Comparison of ENCODE assay signal across 26 cellular contexts in genomic region chr13:59368652-59369051, GRCh38.
DNase-seq lines count a peak whose midpoint lies in the region; ATAC-seq, FAIRE-seq and TF ChIP-seq lines count a peak whose summit lies in the region.
"Had no signal": no experiment of that assay in that cellular context is flagged by ENCODE, and none has a peak within 500 bp of the region (broad histone marks: within the 10 kb centered on the region; RNA-seq: fewer than 3 reads in every experiment).

No MANE protein-coding gene starts in this region.

- no peaks in the 10 kb centered on the region for H3K9me1 ChIP-seq in endothelial cell of umbilical vein (replicated peaks; ENCODE audit: control insufficient read depth, extremely low read depth, insufficient read depth, low read length)

- ATAC-seq in GM23338: peak; percentile 51; the same call in 2 of the 3 replicates
- no peak for ATAC-seq in lower lobe of right lung
- ATAC-seq in sciatic nerve: peak; percentile 55
- no peak for ATAC-seq in CD8-positive, alpha-beta T cell
- ATAC-seq: activated CD8-positive, alpha-beta T cell treated with anti-CD3 and anti-CD28 coated beads, Interleukin-2, amount 10 ng/mL, durations not matched to agents 7 days and 5 days; body of pancreas; psoas muscle; stimulated activated naive CD8-positive, alpha-beta T cell treated with anti-CD3 and anti-CD28 coated beads, Interleukin-15, Interleukin-2, amounts not matched to agents 100 U/mL and 50 U/mL, for 24 hours had no signal

- dilution Hi-C loops in endothelial cell of umbilical vein (cut with MboI; ENCODE audit: extremely low pct_ligation_motif_present, low sequenced_read_pairs): no loop called here

- H3K4me2 ChIP-seq in GM23338 (no peak overlapping the region), endothelial cell of umbilical vein (ENCODE audit: insufficient read depth, low read length) (peak overlapping the region; percentile 40)
- H3K4me2 ChIP-seq: PC-9 had no signal

- TF ChIP-seq CTCF in GM23338 (conservative IDR thresholded peaks at IDR 0.05; ENCODE audit: low read depth in 2 of 2) (no peak), endothelial cell of umbilical vein (IDR thresholded peaks at IDR 0.05; ENCODE audit: extremely low read depth in 1 of 2, insufficient read depth in 1 of 2, low read depth in 1 of 2, low read length in 2 of 2) (no peak), lower lobe of right lung (IDR thresholded peaks at IDR 0.05) (no peak), chondrocyte (IDR thresholded peaks at IDR 0.05) (no peak)
- TF ChIP-seq CTCF in CD8-positive, alpha-beta T cell (IDR thresholded peaks at IDR 0.05): no peak

- H3K27ac ChIP-seq in GM23338 (ENCODE audit: low read depth) (no peak overlapping the region), endothelial cell of umbilical vein (ENCODE audit: insufficient read depth, low read depth, low read length) (no peak overlapping the region), lower lobe of right lung (peak overlapping the region; percentile 61)
- H3K27ac ChIP-seq in CD8-positive, alpha-beta T cell (ENCODE audit: low read depth, low read length): no peak overlapping the region
- H3K27ac ChIP-seq: PC-9, psoas muscle, skin epidermis, thoracic aorta, vagina had no signal

- H3K4me1 Mint-ChIP-seq in GM23338 (peaks cover 10% of the 10 kb centered on the region), chondrocyte (ENCODE audit: low read depth) (no peaks in the 10 kb centered on the region)
- no peaks in the 10 kb centered on the region for H3K4me1 Mint-ChIP-seq in CD8-positive, alpha-beta T cell (ENCODE audit: low read depth)

- H3F3A ChIP-seq in GM23338 (replicated peaks; ENCODE audit: low read depth): no peaks in the 10 kb centered on the region

- H4K20me1 ChIP-seq in GM23338 (replicated peaks; ENCODE audit: insufficient read depth) (no peaks in the 10 kb centered on the region), endothelial cell of umbilical vein (replicated peaks; ENCODE audit: control insufficient read depth, extremely low read depth, insufficient read depth, low read length) (no peaks in the 10 kb centered on the region)

- no peak for DNase-seq in GM23338 (ENCODE audit: low spot score)
- no peak for DNase-seq in endothelial cell of umbilical vein (ENCODE audit: low read depth, low spot score)
- no peak for DNase-seq in lower lobe of right lung
- no peak for DNase-seq in sciatic nerve (ENCODE audit: low spot score)
- no peak for DNase-seq in chondrocyte (ENCODE audit: low spot score)
- DNase-seq in SKM-1 (lab: John Stamatoyannopoulos, UW; ENCODE audit: unreplicated experiment): no peak
- DNase-seq in CD8-positive, alpha-beta T cell: no peak
- DNase-seq in D341Med (ENCODE audit: low spot score): no peak
- DNase-seq: ACHN; activated CD8-positive, alpha-beta T cell treated with anti-CD3 and anti-CD28 coated beads, Interleukin-2, amount 10 ng/mL, durations not matched to agents 7 days and 5 days; activated naive CD4-positive, alpha-beta T cell treated with anti-CD3 and anti-CD28 coated beads for 36 hours; body of pancreas; esophagus squamous epithelium; foreskin melanocyte; HCEC 1CT; Kasumi-1; NCI-H1417 treated with DMSO at 0.1 percent for 48 hours; NCI-H2029 treated with DMSO at 0.1 percent for 48 hours; NCI-H2227 treated with DMSO at 0.1 percent for 48 hours; PC-9; psoas muscle; stimulated activated naive CD8-positive, alpha-beta T cell treated with anti-CD3 and anti-CD28 coated beads, Interleukin-15, Interleukin-2, amounts not matched to agents 100 U/mL and 50 U/mL, for 24 hours had no signal

- H3K4me1 ChIP-seq in GM23338 (ENCODE audit: insufficient read depth) (no peaks in the 10 kb centered on the region; the same call in 1 of the 2 replicates), endothelial cell of umbilical vein (ENCODE audit: control insufficient read depth, extremely low read depth, insufficient read depth, low read length) (peaks cover 6% of the 10 kb centered on the region), lower lobe of right lung (peaks cover 9% of the 10 kb centered on the region)
- H3K4me1 ChIP-seq in CD8-positive, alpha-beta T cell (ENCODE audit: insufficient read depth, low read length): no peaks in the 10 kb centered on the region
- H3K4me1 ChIP-seq: psoas muscle, vagina had no signal

- H3K36me3 ChIP-seq in GM23338 (ENCODE audit: insufficient read depth) (no peaks in the 10 kb centered on the region), endothelial cell of umbilical vein (ENCODE audit: control insufficient read depth in 2 of 2, extremely low read depth in 1 of 2, insufficient read depth in 2 of 2, low read length in 2 of 2) (no peaks in the 10 kb centered on the region), lower lobe of right lung (no peaks in the 10 kb centered on the region)
- no peaks in the 10 kb centered on the region for H3K36me3 ChIP-seq in CD8-positive, alpha-beta T cell (ENCODE audit: insufficient read depth, low read length)
- H3K36me3 ChIP-seq: esophagus squamous epithelium, thoracic aorta, vagina had no signal

- no peak overlapping the region for H3K27ac Mint-ChIP-seq in GM23338
- H3K27ac Mint-ChIP-seq in chondrocyte (ENCODE audit: unreplicated experiment): no peak overlapping the region
- no peak overlapping the region for H3K27ac Mint-ChIP-seq in CD8-positive, alpha-beta T cell
- H3K27ac Mint-ChIP-seq: activated CD8-positive, alpha-beta T cell treated with anti-CD3 and anti-CD28 coated beads, Interleukin-2, amount 10 ng/mL, durations not matched to agents 7 days and 5 days; activated naive CD4-positive, alpha-beta T cell treated with anti-CD3 and anti-CD28 coated beads for 36 hours had no signal

- H3K9me3 Mint-ChIP-seq in GM23338 (no peaks in the 10 kb centered on the region), chondrocyte (ENCODE audit: low read depth) (no peaks in the 10 kb centered on the region)
- H3K9me3 Mint-ChIP-seq in CD8-positive, alpha-beta T cell: no peaks in the 10 kb centered on the region
- H3K9me3 Mint-ChIP-seq: activated naive CD4-positive, alpha-beta T cell treated with anti-CD3 and anti-CD28 coated beads for 36 hours had no signal

- H3K27me3 ChIP-seq in GM23338 (ENCODE audit: insufficient read depth): no peaks in the 10 kb centered on the region
- H3K27me3 ChIP-seq in endothelial cell of umbilical vein (ENCODE audit: control insufficient read depth in 2 of 2, insufficient read depth in 2 of 2, low read length in 2 of 2): no peaks in the 10 kb centered on the region
- H3K27me3 ChIP-seq in lower lobe of right lung (ENCODE audit: low read depth): no peaks in the 10 kb centered on the region
- no peaks in the 10 kb centered on the region for H3K27me3 ChIP-seq in CD8-positive, alpha-beta T cell (ENCODE audit: insufficient read depth, low read length)
- H3K27me3 ChIP-seq: body of pancreas, esophagus squamous epithelium, vagina had no signal

- no TSS peak for BruUV-seq in endothelial cell of umbilical vein (replicated peaks; lab: Mats Ljungman, UMichigan)

- H3K27me3 Mint-ChIP-seq in GM23338 (ENCODE audit: insufficient read depth, low read depth, poor library complexity) (no peaks in the 10 kb centered on the region), chondrocyte (ENCODE audit: low read depth) (no peaks in the 10 kb centered on the region)
- peaks cover 7% of the 10 kb centered on the region for H3K27me3 Mint-ChIP-seq in CD8-positive, alpha-beta T cell (ENCODE audit: low read depth)

- H3K9me3 ChIP-seq in endothelial cell of umbilical vein (replicated peaks; ENCODE audit: control insufficient read depth, insufficient read depth, low read length) (no peaks in the 10 kb centered on the region), lower lobe of right lung (no peaks in the 10 kb centered on the region)
- no peaks in the 10 kb centered on the region for H3K9me3 ChIP-seq in CD8-positive, alpha-beta T cell (ENCODE audit: low read length)
- H3K9me3 ChIP-seq: body of pancreas, esophagus squamous epithelium, psoas muscle, thoracic aorta, vagina had no signal

- H3K36me3 Mint-ChIP-seq in GM23338 (ENCODE audit: low read depth) (no peaks in the 10 kb centered on the region), chondrocyte (ENCODE audit: low read depth) (no peaks in the 10 kb centered on the region)
- no peaks in the 10 kb centered on the region for H3K36me3 Mint-ChIP-seq in CD8-positive, alpha-beta T cell

- no peak overlapping the region for H3K4me3 Mint-ChIP-seq in GM23338
- no peak overlapping the region for H3K4me3 Mint-ChIP-seq in chondrocyte (ENCODE audit: unreplicated experiment)
- no peak overlapping the region for H3K4me3 Mint-ChIP-seq in CD8-positive, alpha-beta T cell
- H3K4me3 Mint-ChIP-seq: activated CD8-positive, alpha-beta T cell treated with anti-CD3 and anti-CD28 coated beads, Interleukin-2, amount 10 ng/mL, durations not matched to agents 7 days and 5 days; activated naive CD4-positive, alpha-beta T cell treated with anti-CD3 and anti-CD28 coated beads for 36 hours had no signal

- intact Hi-C loops in endothelial cell of umbilical vein (cut with micrococcal nuclease): no loop called here
- intact Hi-C loops in lower lobe of right lung (cut with DNase I): no loop called here
- intact Hi-C loops in sciatic nerve (cut with DNase I): no loop called here
- intact Hi-C loops in CD8-positive, alpha-beta T cell (cut with DNase I, micrococcal nuclease): no loop called here

- H2AFZ ChIP-seq in GM23338: peak overlapping the region; percentile 40
- H2AFZ ChIP-seq in endothelial cell of umbilical vein (ENCODE audit: low read depth, low read length): peak overlapping the region; percentile 95
- H2AFZ ChIP-seq: PC-9 had no signal

- H3K4me3 ChIP-seq in GM23338: no peak overlapping the region
- H3K4me3 ChIP-seq in endothelial cell of umbilical vein (replicated peaks in 1 of 3; ENCODE audit: insufficient read depth in 1 of 3, low read depth in 1 of 3, low read length in 3 of 3): no peak overlapping the region
- H3K4me3 ChIP-seq in lower lobe of right lung: no peak overlapping the region
- no peak overlapping the region for H3K4me3 ChIP-seq in CD8-positive, alpha-beta T cell (ENCODE audit: low read depth, low read length)
- H3K4me3 ChIP-seq: body of pancreas, esophagus squamous epithelium, PC-9, psoas muscle, skin epidermis, thoracic aorta, vagina had no signal

- no peak overlapping the region for H3K9ac ChIP-seq in endothelial cell of umbilical vein (replicated peaks; ENCODE audit: extremely low read depth, insufficient read depth, low read length)

- 0 out of 2 replicates have a peak, but pooled peaks cover 4% of the 10 kb centered on the region for H3K9me2 ChIP-seq in GM23338 (ENCODE audit: insufficient read depth)

- no peak for TF ChIP-seq POLR2A in endothelial cell of umbilical vein (IDR thresholded peaks at IDR 0.05; ENCODE audit: low read depth, low read length)

- CTCF ChIA-PET in endothelial cell of umbilical vein (lab: Charles Lee): interaction anchor here (1.0 to 1.7 kb wide), 2 partner anchors 9 to 14 kb away, joined by 3 to 7 read pairs; no protein-coding TSS in a partner anchor
- CTCF ChIA-PET in CD8-positive, alpha-beta T cell (lab: Charles Lee): no interaction called here

- FAIRE-seq in endothelial cell of umbilical vein (lab: Jason Lieb, UNC): no peak
- FAIRE-seq: GM12891 had no signal

- H3K79me2 ChIP-seq in GM23338 (replicated peaks; ENCODE audit: insufficient read depth): no peaks in the 10 kb centered on the region
- no peaks in the 10 kb centered on the region for H3K79me2 ChIP-seq in endothelial cell of umbilical vein (ENCODE audit: control insufficient read depth, insufficient read depth, low read length)

- POLR2A ChIA-PET in endothelial cell of umbilical vein (lab: Charles Lee): no interaction called here
- POLR2A ChIA-PET in CD8-positive, alpha-beta T cell (lab: Charles Lee): no interaction called here

Comparison
In these comparisons a context has a peak if more than half of its experiments do, and no peak if none do; other contexts are left out.
1. ATAC-seq: peak in GM23338 (single experiment) and sciatic nerve (single experiment); none in lower lobe of right lung (0 of 2) and CD8-positive, alpha-beta T cell (single experiment).